ENCODE assay signal across 1 cellular context in the genomic region with DNA sequence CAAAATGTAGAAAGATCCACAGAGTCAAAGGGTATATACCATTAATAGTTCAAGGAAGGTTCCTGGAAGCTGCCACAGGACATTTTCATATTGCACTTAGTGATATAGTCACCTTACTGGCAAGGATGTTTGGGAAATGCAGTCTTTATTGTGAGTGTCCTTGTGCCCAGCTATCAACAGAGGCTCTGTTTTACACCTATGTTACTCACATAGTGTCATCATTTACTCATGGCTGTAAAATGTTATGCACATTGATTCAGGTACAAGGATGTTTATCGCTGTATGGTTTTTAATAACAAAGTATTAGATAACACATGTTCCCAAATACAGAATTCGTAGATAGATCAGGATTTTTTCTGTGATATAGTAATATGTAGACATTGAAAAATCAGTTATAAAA.
TF ChIP-seq lines count a peak whose summit lies in the region.

No MANE protein-coding gene starts in this region.

TF ChIP-seq in GM23338, 12 proteins besides CTCF, POLR2A, EP300 and RAD21:
- TF ChIP-seq, protein P1, sequence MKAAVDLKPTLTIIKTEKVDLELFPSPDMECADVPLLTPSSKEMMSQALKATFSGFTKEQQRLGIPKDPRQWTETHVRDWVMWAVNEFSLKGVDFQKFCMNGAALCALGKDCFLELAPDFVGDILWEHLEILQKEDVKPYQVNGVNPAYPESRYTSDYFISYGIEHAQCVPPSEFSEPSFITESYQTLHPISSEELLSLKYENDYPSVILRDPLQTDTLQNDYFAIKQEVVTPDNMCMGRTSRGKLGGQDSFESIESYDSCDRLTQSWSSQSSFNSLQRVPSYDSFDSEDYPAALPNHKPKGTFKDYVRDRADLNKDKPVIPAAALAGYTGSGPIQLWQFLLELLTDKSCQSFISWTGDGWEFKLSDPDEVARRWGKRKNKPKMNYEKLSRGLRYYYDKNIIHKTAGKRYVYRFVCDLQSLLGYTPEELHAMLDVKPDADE (IDR thresholded peaks at IDR 0.05): no peak
- no peak for TF ChIP-seq EZH2 (IDR thresholded peaks at IDR 0.05; ENCODE audit: low read depth, unreplicated experiment)
- TF ChIP-seq, protein P2, sequence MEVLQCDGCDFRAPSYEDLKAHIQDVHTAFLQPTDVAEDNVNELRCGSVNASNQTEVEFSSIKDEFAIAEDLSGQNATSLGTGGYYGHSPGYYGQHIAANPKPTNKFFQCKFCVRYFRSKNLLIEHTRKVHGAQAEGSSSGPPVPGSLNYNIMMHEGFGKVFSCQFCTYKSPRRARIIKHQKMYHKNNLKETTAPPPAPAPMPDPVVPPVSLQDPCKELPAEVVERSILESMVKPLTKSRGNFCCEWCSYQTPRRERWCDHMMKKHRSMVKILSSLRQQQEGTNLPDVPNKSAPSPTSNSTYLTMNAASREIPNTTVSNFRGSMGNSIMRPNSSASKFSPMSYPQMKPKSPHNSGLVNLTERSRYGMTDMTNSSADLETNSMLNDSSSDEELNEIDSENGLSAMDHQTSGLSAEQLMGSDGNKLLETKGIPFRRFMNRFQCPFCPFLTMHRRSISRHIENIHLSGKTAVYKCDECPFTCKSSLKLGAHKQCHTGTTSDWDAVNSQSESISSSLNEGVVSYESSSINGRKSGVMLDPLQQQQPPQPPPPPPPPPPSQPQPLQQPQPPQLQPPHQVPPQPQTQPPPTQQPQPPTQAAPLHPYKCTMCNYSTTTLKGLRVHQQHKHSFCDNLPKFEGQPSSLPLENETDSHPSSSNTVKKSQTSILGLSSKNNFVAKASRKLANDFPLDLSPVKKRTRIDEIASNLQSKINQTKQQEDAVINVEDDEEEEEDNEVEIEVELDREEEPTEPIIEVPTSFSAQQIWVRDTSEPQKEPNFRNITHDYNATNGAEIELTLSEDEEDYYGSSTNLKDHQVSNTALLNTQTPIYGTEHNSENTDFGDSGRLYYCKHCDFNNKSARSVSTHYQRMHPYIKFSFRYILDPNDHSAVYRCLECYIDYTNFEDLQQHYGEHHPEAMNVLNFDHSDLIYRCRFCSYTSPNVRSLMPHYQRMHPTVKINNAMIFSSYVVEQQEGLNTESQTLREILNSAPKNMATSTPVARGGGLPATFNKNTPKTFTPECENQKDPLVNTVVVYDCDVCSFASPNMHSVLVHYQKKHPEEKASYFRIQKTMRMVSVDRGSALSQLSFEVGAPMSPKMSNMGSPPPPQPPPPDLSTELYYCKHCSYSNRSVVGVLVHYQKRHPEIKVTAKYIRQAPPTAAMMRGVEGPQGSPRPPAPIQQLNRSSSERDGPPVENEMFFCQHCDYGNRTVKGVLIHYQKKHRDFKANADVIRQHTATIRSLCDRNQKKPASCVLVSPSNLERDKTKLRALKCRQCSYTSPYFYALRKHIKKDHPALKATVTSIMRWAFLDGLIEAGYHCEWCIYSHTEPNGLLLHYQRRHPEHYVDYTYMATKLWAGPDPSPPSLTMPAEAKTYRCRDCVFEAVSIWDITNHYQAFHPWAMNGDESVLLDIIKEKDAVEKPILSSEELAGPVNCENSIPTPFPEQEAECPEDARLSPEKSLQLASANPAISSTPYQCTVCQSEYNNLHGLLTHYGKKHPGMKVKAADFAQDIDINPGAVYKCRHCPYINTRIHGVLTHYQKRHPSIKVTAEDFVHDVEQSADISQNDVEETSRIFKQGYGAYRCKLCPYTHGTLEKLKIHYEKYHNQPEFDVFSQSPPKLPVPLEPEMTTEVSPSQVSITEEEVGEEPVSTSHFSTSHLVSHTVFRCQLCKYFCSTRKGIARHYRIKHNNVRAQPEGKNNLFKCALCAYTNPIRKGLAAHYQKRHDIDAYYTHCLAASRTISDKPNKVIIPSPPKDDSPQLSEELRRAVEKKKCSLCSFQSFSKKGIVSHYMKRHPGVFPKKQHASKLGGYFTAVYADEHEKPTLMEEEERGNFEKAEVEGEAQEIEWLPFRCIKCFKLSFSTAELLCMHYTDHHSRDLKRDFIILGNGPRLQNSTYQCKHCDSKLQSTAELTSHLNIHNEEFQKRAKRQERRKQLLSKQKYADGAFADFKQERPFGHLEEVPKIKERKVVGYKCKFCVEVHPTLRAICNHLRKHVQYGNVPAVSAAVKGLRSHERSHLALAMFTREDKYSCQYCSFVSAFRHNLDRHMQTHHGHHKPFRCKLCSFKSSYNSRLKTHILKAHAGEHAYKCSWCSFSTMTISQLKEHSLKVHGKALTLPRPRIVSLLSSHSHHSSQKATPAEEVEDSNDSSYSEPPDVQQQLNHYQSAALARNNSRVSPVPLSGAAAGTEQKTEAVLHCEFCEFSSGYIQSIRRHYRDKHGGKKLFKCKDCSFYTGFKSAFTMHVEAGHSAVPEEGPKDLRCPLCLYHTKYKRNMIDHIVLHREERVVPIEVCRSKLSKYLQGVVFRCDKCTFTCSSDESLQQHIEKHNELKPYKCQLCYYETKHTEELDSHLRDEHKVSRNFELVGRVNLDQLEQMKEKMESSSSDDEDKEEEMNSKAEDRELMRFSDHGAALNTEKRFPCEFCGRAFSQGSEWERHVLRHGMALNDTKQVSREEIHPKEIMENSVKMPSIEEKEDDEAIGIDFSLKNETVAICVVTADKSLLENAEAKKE (CRISPR knock-in tag; IDR thresholded peaks at IDR 0.05): no peak
- TF ChIP-seq, protein P3, sequence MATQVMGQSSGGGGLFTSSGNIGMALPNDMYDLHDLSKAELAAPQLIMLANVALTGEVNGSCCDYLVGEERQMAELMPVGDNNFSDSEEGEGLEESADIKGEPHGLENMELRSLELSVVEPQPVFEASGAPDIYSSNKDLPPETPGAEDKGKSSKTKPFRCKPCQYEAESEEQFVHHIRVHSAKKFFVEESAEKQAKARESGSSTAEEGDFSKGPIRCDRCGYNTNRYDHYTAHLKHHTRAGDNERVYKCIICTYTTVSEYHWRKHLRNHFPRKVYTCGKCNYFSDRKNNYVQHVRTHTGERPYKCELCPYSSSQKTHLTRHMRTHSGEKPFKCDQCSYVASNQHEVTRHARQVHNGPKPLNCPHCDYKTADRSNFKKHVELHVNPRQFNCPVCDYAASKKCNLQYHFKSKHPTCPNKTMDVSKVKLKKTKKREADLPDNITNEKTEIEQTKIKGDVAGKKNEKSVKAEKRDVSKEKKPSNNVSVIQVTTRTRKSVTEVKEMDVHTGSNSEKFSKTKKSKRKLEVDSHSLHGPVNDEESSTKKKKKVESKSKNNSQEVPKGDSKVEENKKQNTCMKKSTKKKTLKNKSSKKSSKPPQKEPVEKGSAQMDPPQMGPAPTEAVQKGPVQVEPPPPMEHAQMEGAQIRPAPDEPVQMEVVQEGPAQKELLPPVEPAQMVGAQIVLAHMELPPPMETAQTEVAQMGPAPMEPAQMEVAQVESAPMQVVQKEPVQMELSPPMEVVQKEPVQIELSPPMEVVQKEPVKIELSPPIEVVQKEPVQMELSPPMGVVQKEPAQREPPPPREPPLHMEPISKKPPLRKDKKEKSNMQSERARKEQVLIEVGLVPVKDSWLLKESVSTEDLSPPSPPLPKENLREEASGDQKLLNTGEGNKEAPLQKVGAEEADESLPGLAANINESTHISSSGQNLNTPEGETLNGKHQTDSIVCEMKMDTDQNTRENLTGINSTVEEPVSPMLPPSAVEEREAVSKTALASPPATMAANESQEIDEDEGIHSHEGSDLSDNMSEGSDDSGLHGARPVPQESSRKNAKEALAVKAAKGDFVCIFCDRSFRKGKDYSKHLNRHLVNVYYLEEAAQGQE (IDR thresholded peaks at IDR 0.05; ENCODE audit: unreplicated experiment): no peak
- no peak for TF ChIP-seq ZNF114 (CRISPR knock-in tag; IDR thresholded peaks at IDR 0.05)
- no peak for TF ChIP-seq NANOG (IDR thresholded peaks at IDR 0.05; ENCODE audit: borderline replicate concordance)
- TF ChIP-seq STAT1 (IDR thresholded peaks at IDR 0.05; ENCODE audit: unreplicated experiment): no peak
